24 cellular contexts compared by ENCODE assay signal in genomic region chr6:94673251-94673650, GRCh38.
"Had no signal": no experiment of that assay in that cellular context is flagged by ENCODE, and none has a peak within 500 bp of the region (broad histone marks: within the 10 kb centered on the region; RNA-seq: fewer than 3 reads in every experiment).

No MANE protein-coding gene starts in this region.

- H3K9me3 ChIP-seq: gastrocnemius medialis, prostate gland, right atrium auricular region, suprapubic skin, thyroid gland had no signal

- H3K4me2 ChIP-seq: smooth muscle cell had no signal

- H3K4me3 ChIP-seq: gastrocnemius medialis, lower lobe of right lung, prostate gland, right atrium auricular region, smooth muscle cell, suprapubic skin, thyroid gland had no signal

- H3K27me3 ChIP-seq: gastrocnemius medialis, right atrium auricular region, suprapubic skin, thyroid gland had no signal

- H3K27ac ChIP-seq: gastrocnemius medialis, lower lobe of right lung, prostate gland, right atrium auricular region, suprapubic skin, thyroid gland had no signal

- ATAC-seq: effector memory CD8-positive, alpha-beta T cell; esophagus mucosa; gastrocnemius medialis; left ventricle myocardium superior; lower lobe of right lung; naive thymus-derived CD8-positive, alpha-beta T cell; sciatic nerve; stimulated activated naive CD8-positive, alpha-beta T cell treated with anti-CD3 and anti-CD28 coated beads, Interleukin-15, amount 100 ng/mL, for 72 hours had no signal

- H3K4me1 ChIP-seq: gastrocnemius medialis, lower lobe of right lung, prostate gland, right atrium auricular region, suprapubic skin, thyroid gland had no signal

- H3K36me3 ChIP-seq: gastrocnemius medialis, lower lobe of right lung, prostate gland, right atrium auricular region, suprapubic skin, thyroid gland had no signal

- DNase-seq: cortex of kidney; effector memory CD8-positive, alpha-beta T cell; foreskin fibroblast; gastrocnemius medialis; head of caudate nucleus; left ventricle myocardium superior; lower lobe of right lung; naive thymus-derived CD8-positive, alpha-beta T cell; nephron progenitor cell; nucleus accumbens; stimulated activated CD4-positive, alpha-beta T cell treated with anti-CD3 and anti-CD28 coated beads, Interleukin-12 subunit alpha, Interleukin-12 subunit beta, amount 100 ng/mL, for 4 hours; stimulated activated CD4-positive, alpha-beta T cell treated with anti-CD3 and anti-CD28 coated beads, Interleukin-1b, Interleukin-23, amount 100 ng/mL, for 48 hours; stimulated activated CD4-positive, alpha-beta T cell treated with anti-CD3 and anti-CD28 coated beads, Interleukin-4, amount 100 ng/mL, for 1 hour; stimulated activated CD8-positive, alpha-beta memory T cell treated with anti-CD3 and anti-CD28 coated beads, Interleukin-4, amount 100 ng/mL, for 48 hours; stimulated activated naive CD4-positive, alpha-beta T cell; stimulated activated naive CD8-positive, alpha-beta T cell treated with anti-CD3 and anti-CD28 coated beads, Interleukin-15, amount 100 ng/mL, for 72 hours; thyroid gland; trophoblast cell had no signal
